In the genomic region with DNA sequence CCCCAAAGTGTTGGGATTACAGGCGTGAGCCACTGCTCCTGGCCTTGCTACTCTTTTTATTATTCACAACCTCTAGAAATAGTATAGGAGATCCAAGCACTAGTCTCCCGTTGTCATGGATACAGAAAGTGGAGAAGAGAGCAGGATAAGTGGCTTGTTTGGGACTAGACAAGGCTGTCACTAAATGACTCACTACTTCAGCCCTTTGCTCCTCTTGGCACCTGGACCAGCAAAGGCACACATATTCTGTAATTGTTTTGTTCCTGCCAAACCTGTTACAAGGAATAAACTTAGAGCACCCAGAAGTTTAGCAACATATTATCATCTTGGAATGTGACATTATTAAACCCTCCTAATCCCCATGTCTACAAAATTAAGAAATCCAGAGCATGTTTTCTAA, we compare ENCODE assay signal across 20 cellular contexts.
DNase-seq lines count a peak whose midpoint lies in the region; ATAC-seq, FAIRE-seq and TF ChIP-seq lines count a peak whose summit lies in the region.
"Had no signal": no experiment of that assay in that cellular context is flagged by ENCODE, and none has a peak within 500 bp of the region (broad histone marks: within the 10 kb centered on the region; RNA-seq: fewer than 3 reads in every experiment).

No MANE protein-coding gene starts in this region.

- H3K9ac ChIP-seq in astrocyte (ENCODE audit: low read length) (no peak overlapping the region), muscle layer of colon (ENCODE audit: low read length) (no peak overlapping the region)

- TF ChIP-seq CTCF in Calu3 (IDR thresholded peaks at IDR 0.05; ENCODE audit: unreplicated experiment) (no peak), astrocyte (IDR thresholded peaks at IDR 0.05; ENCODE audit: insufficient read depth, low read depth, low read length) (no peak), WTC11 (IDR thresholded peaks at IDR 0.05) (no peak)

- H3K36me3 ChIP-seq in astrocyte (ENCODE audit: insufficient read depth, low read length) (no peaks in the 10 kb centered on the region), muscle layer of colon (ENCODE audit: insufficient read depth, low read length) (no peaks in the 10 kb centered on the region)
- H3K36me3 ChIP-seq: left ventricle myocardium inferior, tibial nerve had no signal

- BruUV-seq in Calu3 (replicated peaks; lab: Mats Ljungman, UMichigan), result no TSS peak

- ATAC-seq in WTC11, result no peak
- no peak for ATAC-seq in GM19455 (IDR thresholded peaks at IDR 0.05; ENCODE audit: unreplicated experiment)
- ATAC-seq: activated T-cell treated with anti-CD3 and anti-CD28 coated beads, Interleukin-2, amount 50 U/mL, for 72 hours; natural killer cell treated with Interleukin-12 subunit alpha and Interleukin-12 subunit beta and Interleukin-15 and Interleukin-18, amount 100 ng/mL, for 72 hours; T-helper 17 cell had no signal

- H3K36me3 Mint-ChIP-seq in Calu3 (ENCODE audit: insufficient read depth, unreplicated experiment), result no peaks in the 10 kb centered on the region
- no peaks in the 10 kb centered on the region for H3K36me3 Mint-ChIP-seq in astrocyte (ENCODE audit: low read depth, unreplicated experiment)
- no peaks in the 10 kb centered on the region for H3K36me3 Mint-ChIP-seq in WTC11
- H3K36me3 Mint-ChIP-seq: CD14-positive monocyte; natural killer cell treated with Interleukin-12 subunit alpha and Interleukin-12 subunit beta and Interleukin-15 and Interleukin-18, amount 100 ng/mL, for 72 hours had no signal

- no peaks in the 10 kb centered on the region for H3K27me3 ChIP-seq in astrocyte (ENCODE audit: insufficient read depth, low read length)
- no peaks in the 10 kb centered on the region for H3K27me3 ChIP-seq in muscle layer of colon (ENCODE audit: control insufficient read depth in 1 of 2, insufficient read depth in 2 of 2, low read length in 2 of 2)
- H3K27me3 ChIP-seq: tibial nerve had no signal

- CTCF ChIA-PET in Calu3 (lab: Charles Lee) (interaction anchor here (0.6 to 1.7 kb wide), 2 partner anchors 28 to 246 kb away, joined by 3 to 6 read pairs; no protein-coding TSS in a partner anchor), WTC11 (lab: Charles Lee) (interaction anchor here (1.0 to 1.7 kb wide), 5 partner anchors 18 to 426 kb away, joined by 3 to 6 read pairs (median 4); no protein-coding TSS in a partner anchor)

- no peak overlapping the region for H3K4me2 ChIP-seq in astrocyte (ENCODE audit: low read length)

- H3K9me3 Mint-ChIP-seq in Calu3 (ENCODE audit: low read depth, unreplicated experiment) (no peaks in the 10 kb centered on the region), astrocyte (ENCODE audit: unreplicated experiment) (no peaks in the 10 kb centered on the region), WTC11 (no peaks in the 10 kb centered on the region)
- H3K9me3 Mint-ChIP-seq: activated T-cell treated with anti-CD3 and anti-CD28 coated beads, Interleukin-2, amount 50 U/mL, for 72 hours; CD14-positive monocyte; natural killer cell treated with Interleukin-12 subunit alpha and Interleukin-12 subunit beta and Interleukin-15 and Interleukin-18, amount 100 ng/mL, for 72 hours had no signal

- POLR2A ChIA-PET in WTC11 (lab: Charles Lee), result no interaction called here

- FAIRE-seq in astrocyte (lab: Jason Lieb, UNC), result peak; percentile 9

- intact Hi-C loops in Calu3 (cut with micrococcal nuclease; ENCODE audit: unreplicated experiment), result loop anchor here (10.0 kb wide), 1 partner anchor 159 kb away; no protein-coding TSS in a partner anchor

- H3K9me3 ChIP-seq in astrocyte (ENCODE audit: insufficient read depth, low read depth, low read length), result no peaks in the 10 kb centered on the region
- no peaks in the 10 kb centered on the region for H3K9me3 ChIP-seq in muscle layer of colon (ENCODE audit: low read length)
- H3K9me3 ChIP-seq: left ventricle myocardium inferior, tibial nerve had no signal

- H2AFZ ChIP-seq in astrocyte (ENCODE audit: low read depth, low read length), result no peak overlapping the region

- H3K4me3 ChIP-seq in astrocyte (ENCODE audit: insufficient read depth, low read depth, low read length) (no peak overlapping the region), muscle layer of colon (ENCODE audit: low read depth in 1 of 2, low read length in 2 of 2) (no peak overlapping the region)
- H3K4me3 ChIP-seq: left ventricle myocardium inferior, tibial nerve had no signal

- H3K79me2 ChIP-seq in astrocyte (ENCODE audit: insufficient read depth, low read length), result no peaks in the 10 kb centered on the region

- DNase-seq in Calu3 (peak; percentile 10), NCI-H1105 (lab: John Stamatoyannopoulos, UW) (peak; percentile 17), astrocyte (ENCODE audit: low read depth) (no peak), H4 (ENCODE audit: low spot score) (no peak), OCI-M1 (lab: John Stamatoyannopoulos, UW) (no peak), WTC11 (ENCODE audit: low spot score) (no peak)
- DNase-seq: activated CD4-positive, alpha-beta T cell treated with anti-CD3 and anti-CD28 coated beads, Interleukin-2, amount 50 U/mL, for 4 hours; activated T-cell treated with anti-CD3 and anti-CD28 coated beads, Interleukin-2, amount 50 U/mL, for 72 hours; amniotic stem cell; erythroblast; GDM1; KG1; left ventricle myocardium inferior; RPMI8226; T-helper 17 cell had no signal

- H3K27ac Mint-ChIP-seq in Calu3 (ENCODE audit: unreplicated experiment) (no peak overlapping the region), astrocyte (ENCODE audit: unreplicated experiment) (no peak overlapping the region), WTC11 (no peak overlapping the region)
- H3K27ac Mint-ChIP-seq: activated T-cell treated with anti-CD3 and anti-CD28 coated beads, Interleukin-2, amount 50 U/mL, for 72 hours; CD14-positive monocyte; natural killer cell treated with Interleukin-12 subunit alpha and Interleukin-12 subunit beta and Interleukin-15 and Interleukin-18, amount 100 ng/mL, for 72 hours; T-helper 17 cell had no signal

- H3K4me1 ChIP-seq in astrocyte (ENCODE audit: insufficient read depth, low read length), result no peaks in the 10 kb centered on the region
- peaks cover 20% of the 10 kb centered on the region for H3K4me1 ChIP-seq in muscle layer of colon (ENCODE audit: insufficient read depth, low read length)
- H3K4me1 ChIP-seq: left ventricle myocardium inferior had no signal

- peaks cover 9% of the 10 kb centered on the region for H3K4me1 Mint-ChIP-seq in Calu3 (ENCODE audit: low read depth, unreplicated experiment)
- peaks cover 29% of the 10 kb centered on the region for H3K4me1 Mint-ChIP-seq in astrocyte (ENCODE audit: low read depth, unreplicated experiment)
- peaks cover 29% of the 10 kb centered on the region for H3K4me1 Mint-ChIP-seq in WTC11
- H3K4me1 Mint-ChIP-seq: CD14-positive monocyte, T-helper 17 cell had no signal

- no peaks in the 10 kb centered on the region for H4K20me1 ChIP-seq in astrocyte (ENCODE audit: insufficient read depth, low read length)

- H3K4me3 Mint-ChIP-seq in Calu3 (ENCODE audit: low read depth, unreplicated experiment) (no peak overlapping the region), astrocyte (ENCODE audit: unreplicated experiment) (no peak overlapping the region), WTC11 (no peak overlapping the region)
- H3K4me3 Mint-ChIP-seq: activated T-cell treated with anti-CD3 and anti-CD28 coated beads, Interleukin-2, amount 50 U/mL, for 72 hours; CD14-positive monocyte; natural killer cell treated with Interleukin-12 subunit alpha and Interleukin-12 subunit beta and Interleukin-15 and Interleukin-18, amount 100 ng/mL, for 72 hours; T-helper 17 cell had no signal

- no peak overlapping the region for H3K27ac ChIP-seq in astrocyte (ENCODE audit: low read depth, low read length)
- peak overlapping the region; percentile 0 for H3K27ac ChIP-seq in muscle layer of colon (ENCODE audit: low read depth, low read length)
- H3K27ac ChIP-seq: left ventricle myocardium inferior had no signal

- H3K27me3 Mint-ChIP-seq in Calu3 (ENCODE audit: unreplicated experiment), result no peaks in the 10 kb centered on the region
- H3K27me3 Mint-ChIP-seq in astrocyte (ENCODE audit: low read depth, unreplicated experiment), result no peaks in the 10 kb centered on the region
- H3K27me3 Mint-ChIP-seq in WTC11 (ENCODE audit: low read depth), result no peaks in the 10 kb centered on the region

TF ChIP-seq in WTC11, 78 proteins besides CTCF, POLR2A, EP300 and RAD21 (continues in another document):
- TF ChIP-seq, protein P1, sequence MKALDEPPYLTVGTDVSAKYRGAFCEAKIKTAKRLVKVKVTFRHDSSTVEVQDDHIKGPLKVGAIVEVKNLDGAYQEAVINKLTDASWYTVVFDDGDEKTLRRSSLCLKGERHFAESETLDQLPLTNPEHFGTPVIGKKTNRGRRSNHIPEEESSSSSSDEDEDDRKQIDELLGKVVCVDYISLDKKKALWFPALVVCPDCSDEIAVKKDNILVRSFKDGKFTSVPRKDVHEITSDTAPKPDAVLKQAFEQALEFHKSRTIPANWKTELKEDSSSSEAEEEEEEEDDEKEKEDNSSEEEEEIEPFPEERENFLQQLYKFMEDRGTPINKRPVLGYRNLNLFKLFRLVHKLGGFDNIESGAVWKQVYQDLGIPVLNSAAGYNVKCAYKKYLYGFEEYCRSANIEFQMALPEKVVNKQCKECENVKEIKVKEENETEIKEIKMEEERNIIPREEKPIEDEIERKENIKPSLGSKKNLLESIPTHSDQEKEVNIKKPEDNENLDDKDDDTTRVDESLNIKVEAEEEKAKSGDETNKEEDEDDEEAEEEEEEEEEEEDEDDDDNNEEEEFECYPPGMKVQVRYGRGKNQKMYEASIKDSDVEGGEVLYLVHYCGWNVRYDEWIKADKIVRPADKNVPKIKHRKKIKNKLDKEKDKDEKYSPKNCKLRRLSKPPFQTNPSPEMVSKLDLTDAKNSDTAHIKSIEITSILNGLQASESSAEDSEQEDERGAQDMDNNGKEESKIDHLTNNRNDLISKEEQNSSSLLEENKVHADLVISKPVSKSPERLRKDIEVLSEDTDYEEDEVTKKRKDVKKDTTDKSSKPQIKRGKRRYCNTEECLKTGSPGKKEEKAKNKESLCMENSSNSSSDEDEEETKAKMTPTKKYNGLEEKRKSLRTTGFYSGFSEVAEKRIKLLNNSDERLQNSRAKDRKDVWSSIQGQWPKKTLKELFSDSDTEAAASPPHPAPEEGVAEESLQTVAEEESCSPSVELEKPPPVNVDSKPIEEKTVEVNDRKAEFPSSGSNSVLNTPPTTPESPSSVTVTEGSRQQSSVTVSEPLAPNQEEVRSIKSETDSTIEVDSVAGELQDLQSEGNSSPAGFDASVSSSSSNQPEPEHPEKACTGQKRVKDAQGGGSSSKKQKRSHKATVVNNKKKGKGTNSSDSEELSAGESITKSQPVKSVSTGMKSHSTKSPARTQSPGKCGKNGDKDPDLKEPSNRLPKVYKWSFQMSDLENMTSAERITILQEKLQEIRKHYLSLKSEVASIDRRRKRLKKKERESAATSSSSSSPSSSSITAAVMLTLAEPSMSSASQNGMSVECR (CRISPR knock-in tag; IDR thresholded peaks at IDR 0.05; ENCODE audit: borderline replicate concordance), result no peak
- TF ChIP-seq NFATC4 (CRISPR knock-in tag; IDR thresholded peaks at IDR 0.05) (no peak), SOX15 (CRISPR knock-in tag; IDR thresholded peaks at IDR 0.05) (no peak), ZNF121 (CRISPR knock-in tag; IDR thresholded peaks at IDR 0.05) (no peak)

Comparison
In these comparisons a context has a peak if more than half of its experiments do, and no peak if none do; other contexts are left out.
1. DNase-seq: peak in Calu3 (single experiment) and NCI-H1105 (single experiment); none in astrocyte (single experiment), H4 (single experiment), OCI-M1 (single experiment) and WTC11 (single experiment).